ENCODE assay signal across 14 cellular contexts in the genomic region with DNA sequence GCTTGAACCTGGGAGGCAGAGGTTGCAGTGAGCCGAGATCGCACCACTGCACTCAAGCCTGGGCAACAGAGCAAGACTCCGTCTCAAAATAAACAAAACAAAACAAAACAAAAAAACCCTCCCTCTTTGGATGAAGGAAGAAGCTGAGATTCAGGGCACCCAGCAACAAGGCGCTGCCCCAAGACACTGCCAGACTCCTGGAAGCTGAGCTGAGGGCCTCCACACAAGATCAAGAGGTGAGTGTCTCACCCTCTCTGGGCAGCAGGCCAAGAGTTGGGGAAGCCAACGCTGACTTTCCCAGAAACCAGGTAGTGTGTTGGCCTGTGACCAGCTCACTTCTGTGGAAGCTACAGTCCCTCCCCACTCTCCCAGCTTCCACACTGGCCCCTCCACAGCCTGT. TPM values are rescaled to one million over a fixed set of nuclear protein-coding genes. Genes with fewer than 3 reads are reported as not detected.
DNase-seq lines count a peak whose midpoint lies in the region; ATAC-seq and TF ChIP-seq lines count a peak whose summit lies in the region.
"Had no signal": no experiment of that assay in that cellular context is flagged by ENCODE, and none has a peak within 500 bp of the region (broad histone marks: within the 10 kb centered on the region; RNA-seq: fewer than 3 reads in every experiment).

No MANE protein-coding gene starts in this region.

- ATAC-seq in HG02588 (IDR thresholded peaks at IDR 0.05; ENCODE audit: unreplicated experiment) (no peak), GM19035 (IDR thresholded peaks at IDR 0.05; ENCODE audit: unreplicated experiment) (no peak)
- ATAC-seq: gastroesophageal sphincter, psoas muscle had no signal

- H4K20me1 ChIP-seq in BLaER1, result no peaks in the 10 kb centered on the region

- no peaks in the 10 kb centered on the region for H3K27me3 ChIP-seq in BLaER1
- H3K27me3 ChIP-seq in kidney epithelial cell (ENCODE audit: control insufficient read depth, insufficient read depth, low read length), result no peaks in the 10 kb centered on the region
- H3K27me3 ChIP-seq: gastroesophageal sphincter had no signal

- H3K9me3 ChIP-seq in BLaER1, result no peaks in the 10 kb centered on the region
- H3K9me3 ChIP-seq: gastroesophageal sphincter, psoas muscle, thoracic aorta had no signal

- no peak for TF ChIP-seq CTCF in GM20000 (IDR thresholded peaks at IDR 0.05; ENCODE audit: extremely low read depth, missing control alignments)
- no peak for TF ChIP-seq CTCF in kidney epithelial cell (IDR thresholded peaks at IDR 0.05; ENCODE audit: insufficient read depth, low read length, poor library complexity, severe bottlenecking)

- H3K9ac ChIP-seq in BLaER1, result no peak overlapping the region

- DNase-seq in GM20000 (ENCODE audit: low spot score) (peak; percentile 4), RPMI8226 (peak; percentile 76), kidney epithelial cell (ENCODE audit: low read depth) (peak; percentile 68), NCI-H82 treated with DMSO at 0.1 percent for 48 hours (lab: John Stamatoyannopoulos, UW; ENCODE audit: unreplicated experiment) (no peak), NCI-H1417 (lab: John Stamatoyannopoulos, UW) (no peak)
- DNase-seq: activated naive CD4-positive, alpha-beta T cell treated with anti-CD3 and anti-CD28 coated beads, Interleukin-2, amount 10 ng/mL, durations not matched to agents 7 days and 5 days; cortex of kidney; psoas muscle had no signal

- H3K36me3 ChIP-seq in BLaER1 (no peaks in the 10 kb centered on the region), kidney epithelial cell (ENCODE audit: control insufficient read depth, insufficient read depth, low read length) (no peaks in the 10 kb centered on the region)
- H3K36me3 ChIP-seq: gastroesophageal sphincter, thoracic aorta had no signal

- H3K4me3 ChIP-seq in BLaER1, result no peak overlapping the region
- no peak overlapping the region for H3K4me3 ChIP-seq in kidney epithelial cell (ENCODE audit: low read depth, low read length)
- H3K4me3 ChIP-seq: gastroesophageal sphincter, psoas muscle, thoracic aorta had no signal

- H3K27ac ChIP-seq in BLaER1, result 0 out of 2 replicates have a peak overlapping the region, but pooled peaks have one; percentile 9
- H3K27ac ChIP-seq: gastroesophageal sphincter, psoas muscle, thoracic aorta had no signal

- peaks cover 54% of the 10 kb centered on the region for H3K4me1 ChIP-seq in BLaER1
- H3K4me1 ChIP-seq: psoas muscle had no signal

- H3K4me2 ChIP-seq in BLaER1, result peak overlapping the region; percentile 17; the same call in 1 of the 2 replicates

RNA-seq across cellular contexts. Expression of gene TYROBP, which starts 3.7 kb away (rescaled TPM):
- total RNA-seq in kidney epithelial cell, result 1.1 TPM in 1 of 2 replicates, not detected in the other
- total RNA-seq: lung microvascular endothelial cell had no signal

RNA-seq across cellular contexts. Expression of gene HCST, which starts 9.5 kb away (rescaled TPM):
- total RNA-seq in kidney epithelial cell, result not detected in 2 replicates

RNA-seq across cellular contexts. Expression of gene NFKBID, which starts 11.4 kb away (rescaled TPM):
- total RNA-seq in kidney epithelial cell, result 6.1 and 6.2 TPM in 2 replicates

RNA-seq across cellular contexts. Expression of gene LRFN3, which starts 24.4 kb away (rescaled TPM):
- total RNA-seq in kidney epithelial cell, result 14.4 and 24.8 TPM in 2 replicates

RNA-seq across cellular contexts. Expression of gene APLP1, which starts 43.4 kb away (rescaled TPM):
- 6.3 and 9.3 TPM in 2 replicates for total RNA-seq in kidney epithelial cell

Comparison
In these comparisons a context has a peak if more than half of its experiments do, and no peak if none do; other contexts are left out.
1. DNase-seq: peak in GM20000 (single experiment), RPMI8226 (single experiment) and kidney epithelial cell (single experiment); none in NCI-H82 treated with DMSO at 0.1 percent for 48 hours (single experiment) and NCI-H1417 (0 of 3).